8 cellular contexts compared by ENCODE assay signal in genomic region chr2:101418704-101419663, GRCh38. TPM values are rescaled to one million over a fixed set of nuclear protein-coding genes. Genes with fewer than 3 reads are reported as not detected.
DNase-seq lines count a peak whose midpoint lies in the region; ATAC-seq and FAIRE-seq lines count a peak whose summit lies in the region.

No MANE protein-coding gene starts in this region.

- no peaks in the 10 kb centered on the region for H3K36me3 ChIP-seq in SJCRH30

- intact Hi-C loops in head of caudate nucleus (cut with DNase I): no loop called here

- ATAC-seq in GM19455 (IDR thresholded peaks at IDR 0.05; ENCODE audit: unreplicated experiment) (no peak), HG02623 (IDR thresholded peaks at IDR 0.05; ENCODE audit: unreplicated experiment) (no peak)

- no peak for FAIRE-seq in HTR-8/SVneo (lab: Jason Lieb, UNC)

- no peaks in the 10 kb centered on the region; the same call in 1 of the 2 replicates for H3K9me3 ChIP-seq in SJCRH30 (replicated peaks)

- peak; percentile 11 for DNase-seq in COR-L47 (lab: John Stamatoyannopoulos, UW)
- peak; percentile 49 for DNase-seq in HTR-8/SVneo (ENCODE audit: insufficient read length, low spot score)
- peak; percentile 63 to 83 for DNase-seq in SJCRH30
- peak; percentile 51 for DNase-seq in activated naive CD4-positive, alpha-beta T cell treated with Interleukin-2 at 50 U/mL for 16 hours
- peak in 30 of 42 donors; percentile 8 to 83 (median 52) for DNase-seq in head of caudate nucleus
- peak; percentile 43 for DNase-seq in retina

- no peak overlapping the region for H3K27ac ChIP-seq in SJCRH30

- no peaks in the 10 kb centered on the region for H3K4me1 ChIP-seq in SJCRH30

- no peaks in the 10 kb centered on the region for H3K27me3 ChIP-seq in SJCRH30

- no peak overlapping the region for H3K4me3 ChIP-seq in SJCRH30

RNA-seq across cellular contexts. Expression of gene CREG2, which starts 31.7 kb away (rescaled TPM):
- 0.04 TPM in 1 of 2 replicates, not detected in the other for total RNA-seq in SJCRH30 (2014; rRNA removed; shearing (Covaris generic))

RNA-seq across cellular contexts. Expression of gene RFX8, which starts 55.9 kb away (rescaled TPM):
- total RNA-seq in SJCRH30 (2014; rRNA removed; shearing (Covaris generic)): 0.06 and 0.43 TPM in 2 replicates

Comparison
In these comparisons a context has a peak if more than half of its experiments do, and no peak if none do; other contexts are left out.
1. DNase-seq: peak in every context shown above with its lines; median percentile 73 in SJCRH30; 52 in head of caudate nucleus; 51 in activated naive CD4-positive, alpha-beta T cell treated with Interleukin-2 at 50 U/mL for 16 hours; 49 in HTR-8/SVneo; 43 in retina; 11 in COR-L47.